Comparison of ENCODE assay signal across 8 cellular contexts in genomic region chr9:136245194-136246150, GRCh38. TPM values are rescaled to one million over a fixed set of nuclear protein-coding genes. Genes with fewer than 3 reads are reported as not detected.
DNase-seq lines count a peak whose midpoint lies in the region; ATAC-seq, FAIRE-seq and TF ChIP-seq lines count a peak whose summit lies in the region.

TSS of gene QSOX2 (minus strand) at chr9:136245812. CDS start at chr9:136245803, 9 bp downstream.

- H3K23ac ChIP-seq in H1 (ENCODE audit: insufficient read length) (no peak within 1 kb of the TSS), mesendoderm (ENCODE audit: low read length) (peak within 1 kb of the TSS; percentile 89)

- no peak within 1 kb of the TSS for H3K14ac ChIP-seq in H1 (ENCODE audit: insufficient read length)

- peaks cover 10% of the 10 kb centered on the region for H3K4me1 ChIP-seq in ACC112 (ENCODE audit: control insufficient read depth, insufficient read depth, low read length, unreplicated experiment)
- peaks cover 3 to 21% (median 13%) of the 10 kb centered on the region in 4 experiments for H3K4me1 ChIP-seq in H1 (replicated peaks in 1 of 4; ENCODE audit: control insufficient read depth in 3 of 4, insufficient read depth in 4 of 4, low read length in 3 of 4)
- H3K4me1 ChIP-seq in mesendoderm (ENCODE audit: control insufficient read depth, low read depth, low read length) = peaks cover 3% of the 10 kb centered on the region

- H3K36me3 ChIP-seq in ACC112 (ENCODE audit: insufficient read depth, low read length) = no peaks in the 10 kb centered on the region
- peaks cover 0 to 3% (median 1%) of the 10 kb centered on the region in 4 experiments; a peak in 2 of 8 replicates for H3K36me3 ChIP-seq in H1 (ENCODE audit: control insufficient read depth in 2 of 4, insufficient read depth in 4 of 4, low read length in 3 of 4)
- no peaks in the 10 kb centered on the region for H3K36me3 ChIP-seq in mesendoderm (ENCODE audit: control insufficient read depth, insufficient read depth, low read length)

- WGBS in H1 (ENCODE audit: extremely low coverage in 1 of 2, insufficient coverage in 1 of 2, insufficient read length in 1 of 2, insufficient replicate concordance in 2 of 2, low coverage in 1 of 2, low lambda C conversion rate in 2 of 2, missing lambda C conversion rate in 1 of 2), 2 experiments = 1% methylated on average over 26 of the region's 113 CpGs; no CpG with 5 or more reads in 1 of the 2 experiments
- WGBS in mesendoderm (ENCODE audit: extremely low coverage, insufficient coverage, low lambda C conversion rate) = no CpG with 5 or more reads among the region's 113 CpGs

- H4K5ac ChIP-seq in H1 (ENCODE audit: insufficient read length, low read depth, low read length) = no peak within 1 kb of the TSS
- no peak within 1 kb of the TSS for H4K5ac ChIP-seq in mesendoderm (ENCODE audit: low read length)

- H2BK15ac ChIP-seq in H1 (ENCODE audit: low read length) = no peak within 1 kb of the TSS
- no peak within 1 kb of the TSS for H2BK15ac ChIP-seq in mesendoderm (replicated peaks; ENCODE audit: low read depth)

- DNase-seq in NOMO-1 (lab: John Stamatoyannopoulos, UW; ENCODE audit: unreplicated experiment in 2 of 2) (peak; percentile 77 to 90), H1 (ENCODE audit: low read depth in 1 of 2, low spot score in 2 of 2) (peak; percentile 43 to 85), mesendoderm (peak; percentile 75)
- DNase-seq in activated CD8-positive, alpha-beta memory T cell treated with anti-CD3 and anti-CD28 coated beads for 48 hours (ENCODE audit: low read depth in 2 of 3, low spot score in 2 of 3) = peak; percentile 59 to 85 (median 70)
- peak; percentile 58 for DNase-seq in stimulated activated CD8-positive, alpha-beta memory T cell treated with anti-CD3 and anti-CD28 coated beads, Interleukin-12 subunit alpha, Interleukin-12 subunit beta, amount 100 ng/mL, for 24 hours (ENCODE audit: extremely low read depth)

- CTCF ChIA-PET in H1 (lab: Charles Lee; ENCODE audit: partially characterized antibody) = interaction anchor here (0.6 to 1.2 kb wide), 5 partner anchors 11 to 769 kb away, joined by 3 to 5 read pairs (median 3); no protein-coding TSS in a partner anchor

- H2AK5ac ChIP-seq in H1 (ENCODE audit: low read depth, low read length) (no peak within 1 kb of the TSS), mesendoderm (ENCODE audit: low read length) (no peak within 1 kb of the TSS)

- H3K79me1 ChIP-seq in H1 (ENCODE audit: low read depth, low read length) (peaks cover 11% of the 10 kb centered on the region), mesendoderm (ENCODE audit: low read length) (peaks cover 30% of the 10 kb centered on the region)

- H2BK12ac ChIP-seq in H1 (ENCODE audit: low read depth, low read length) = no peak within 1 kb of the TSS

- TF ChIP-seq EP300 in H1 (IDR thresholded peaks at IDR 0.05; ENCODE audit: borderline replicate concordance in 1 of 2, low read depth in 2 of 2, low read length in 2 of 2) = no peak

- no peaks in the 10 kb centered on the region for H3K9me3 ChIP-seq in H1 (ENCODE audit: insufficient read depth in 2 of 2, low read depth in 1 of 2, low read length in 1 of 2)

- H2BK5ac ChIP-seq in H1 (ENCODE audit: low read depth, low read length) (no peak within 1 kb of the TSS), mesendoderm (ENCODE audit: low read length) (no peak within 1 kb of the TSS)

- no peak for TF ChIP-seq RAD21 in H1 (IDR thresholded peaks at IDR 0.05 in 1 of 2, conservative IDR thresholded peaks at IDR 0.05 in 1 of 2; ENCODE audit: low read depth in 2 of 2, low read length in 2 of 2)

- H2BK120ac ChIP-seq in H1 (replicated peaks; ENCODE audit: low read depth, low read length) = no peak within 1 kb of the TSS
- H2BK120ac ChIP-seq in mesendoderm (ENCODE audit: low read depth, low read length) = no peak within 1 kb of the TSS

- H3K4me3 ChIP-seq in ACC112 (ENCODE audit: low read depth, low read length) (peak within 1 kb of the TSS; percentile 87), H1 (ENCODE audit: extremely low read depth in 1 of 4, insufficient read depth in 2 of 4, low read depth in 3 of 4, low read length in 4 of 4) (peak within 1 kb of the TSS; percentile 81 to 96 (median 87)), mesendoderm (ENCODE audit: low read length) (peak within 1 kb of the TSS; percentile 61)

- no peak for FAIRE-seq in H1 (lab: Jason Lieb, UNC)

- peak; percentile 56 for ATAC-seq in GM18868 (IDR thresholded peaks at IDR 0.05; ENCODE audit: unreplicated experiment)
- ATAC-seq in HG03521 (IDR thresholded peaks at IDR 0.05; ENCODE audit: unreplicated experiment) = peak; percentile 65

- no peak within 1 kb of the TSS for H3K27ac ChIP-seq in ACC112 (ENCODE audit: low read depth, low read length)
- H3K27ac ChIP-seq in H1 (ENCODE audit: low read depth, low read length) = 0 out of 2 replicates have a peak within 1 kb of the TSS, but pooled peaks have one; percentile 12
- no peak within 1 kb of the TSS for H3K27ac ChIP-seq in mesendoderm (ENCODE audit: low read depth, low read length)

- TF ChIP-seq POLR2A in H1 (IDR thresholded peaks at IDR 0.05; ENCODE audit: control extremely low read depth in 1 of 2, low read depth in 2 of 2, low read length in 2 of 2) = peak in 1 of 2 experiments; percentile 41; a peak in 1 of 3 replicates

- no peak within 1 kb of the TSS for H2BK20ac ChIP-seq in H1 (ENCODE audit: low read length)

- TF ChIP-seq CTCF in H1 (IDR thresholded peaks at IDR 0.05; ENCODE audit: control extremely low read depth in 1 of 3, insufficient read depth in 1 of 3, low read depth in 1 of 3, low read length in 3 of 3) = no peak

- no peak within 1 kb of the TSS for H3K56ac ChIP-seq in H1 (replicated peaks; ENCODE audit: insufficient read length, low read depth, low read length)
- peak within 1 kb of the TSS; percentile 88 for H3K56ac ChIP-seq in mesendoderm (ENCODE audit: low read length)

- H3K27me3 ChIP-seq in ACC112 (ENCODE audit: insufficient read depth, low read length) = peaks cover 6% of the 10 kb centered on the region; the same call in 1 of the 2 replicates
- peaks cover 0 to 7% (median 1%) of the 10 kb centered on the region in 4 experiments; a peak in 4 of 7 replicates for H3K27me3 ChIP-seq in H1 (replicated peaks in 1 of 4; ENCODE audit: control insufficient read depth in 3 of 4, extremely low read depth in 1 of 4, insufficient read depth in 3 of 4, low read length in 3 of 4)
- H3K27me3 ChIP-seq in mesendoderm (ENCODE audit: insufficient read depth, low read length, poor library complexity) = no peaks in the 10 kb centered on the region

- H3K79me2 ChIP-seq in ACC112 (ENCODE audit: control insufficient read depth, insufficient read depth, low read length, unreplicated experiment) (peaks cover 41% of the 10 kb centered on the region), H1 (ENCODE audit: control insufficient read depth in 1 of 2, insufficient read depth in 2 of 2, low read length in 2 of 2) (peaks cover 9 to 46% of the 10 kb centered on the region in 2 experiments), mesendoderm (ENCODE audit: control insufficient read depth, insufficient read depth, low read length) (peaks cover 37% of the 10 kb centered on the region)

- peaks cover 17 to 27% of the 10 kb centered on the region in 2 experiments for H4K20me1 ChIP-seq in H1 (replicated peaks in 1 of 2; ENCODE audit: control insufficient read depth in 1 of 2, insufficient read depth in 2 of 2, low read length in 2 of 2)

- H3K18ac ChIP-seq in H1 (ENCODE audit: extremely low read depth, low read length) (no peak within 1 kb of the TSS), mesendoderm (ENCODE audit: low read length) (no peak within 1 kb of the TSS)

- H4K8ac ChIP-seq in H1 (ENCODE audit: extremely low read depth, insufficient read depth, low read length) (peak within 1 kb of the TSS; percentile 63), mesendoderm (ENCODE audit: low read depth, low read length) (no peak within 1 kb of the TSS)

- no peaks in the 10 kb centered on the region; the same call in 1 of the 2 replicates for H3K23me2 ChIP-seq in H1 (ENCODE audit: low read depth, low read length)

- no peak within 1 kb of the TSS for H4K91ac ChIP-seq in H1 (replicated peaks; ENCODE audit: insufficient read length, low read length)

- H3K4ac ChIP-seq in H1 (replicated peaks; ENCODE audit: insufficient read length, low read depth, low read length) (no peak within 1 kb of the TSS), mesendoderm (ENCODE audit: low read depth, low read length) (no peak within 1 kb of the TSS)

- POLR2A ChIA-PET in H1 (lab: Charles Lee; ENCODE audit: partially characterized antibody) = interaction anchor here (0.8 to 1.4 kb wide), 5 partner anchors 8 to 22 kb away, joined by 3 to 5 read pairs (median 4); no protein-coding TSS in a partner anchor

- H3K4me2 ChIP-seq in H1 (ENCODE audit: insufficient read depth in 1 of 2, low read depth in 2 of 2, low read length in 2 of 2) (peak within 1 kb of the TSS; percentile 86 to 98), mesendoderm (ENCODE audit: low read length) (peak within 1 kb of the TSS; percentile 85)

- H3K9ac ChIP-seq in H1 (replicated peaks in 1 of 4; ENCODE audit: extremely low read depth in 1 of 4, low read depth in 3 of 4, low read length in 3 of 4) (peak within 1 kb of the TSS; percentile 51 to 94 (median 77)), mesendoderm (ENCODE audit: low read length) (peak within 1 kb of the TSS; percentile 74)

- H2AFZ ChIP-seq in ACC112 (ENCODE audit: low read length, unreplicated experiment) (peak within 1 kb of the TSS; percentile 98), H1 (ENCODE audit: low read length) (no peak within 1 kb of the TSS; the same call in 1 of the 2 replicates)

TF ChIP-seq in H1, 55 proteins besides CTCF, POLR2A, EP300 and RAD21 (continues in another document):
- TF ChIP-seq E2F6 (IDR thresholded peaks at IDR 0.05) = peak; percentile 85
- TF ChIP-seq POLR2AphosphoS5 (IDR thresholded peaks at IDR 0.05; ENCODE audit: low read depth, low read length) = 0 out of 2 replicates have a peak, but pooled peaks have one; percentile 26

RNA-seq across cellular contexts. Expression of gene QSOX2, which starts in this region (rescaled TPM):
- total RNA-seq in H1 (2021; fragmentation: NEBNext Ultra II Directional; extraction: Animal tissue kit (Norgen Biotek cat#: 25700)) = 27.5 and 28.6 TPM in 2 replicates
- polyA plus RNA-seq in H1 (2011; rRNA removed) = 18.0 and 21.8 TPM in 2 replicates
- 20.4 TPM for polyA plus RNA-seq in H1 (2011; cell fraction: cytosol; rRNA removed)
- polyA plus RNA-seq in H1 (2011; cell fraction: nucleus; rRNA removed) = 52.2 TPM
- polyA plus RNA-seq in H1 (2012, experiment 1 of 2) = 18.2 to 24.6 TPM (median 21.8 TPM) in 4 replicates
- polyA plus RNA-seq in H1 (2012, experiment 2 of 2) = 13.5 TPM
- polyA plus RNA-seq in H1 (2013, experiment 1 of 2) = 27.3 TPM
- polyA plus RNA-seq in H1 (2013, experiment 2 of 2) = 25.5 TPM
- polyA minus RNA-seq in H1 (2011; rRNA and poly(A)+ RNA removed) = 17.0 and 19.8 TPM in 2 replicates
- polyA minus RNA-seq in H1 (2011; cell fraction: cytosol; rRNA and poly(A)+ RNA removed) = 10.7 TPM
- 13.1 TPM for polyA minus RNA-seq in H1 (2011; cell fraction: nucleus; rRNA and poly(A)+ RNA removed)
- polyA plus RNA-seq in mesendoderm (2013, experiment 1 of 2) = 11.2 TPM
- 11.3 TPM for polyA plus RNA-seq in mesendoderm (2013, experiment 2 of 2)
